20 cellular contexts compared by ENCODE assay signal in genomic region chr6:159875194-159875593, GRCh38. TPM values are rescaled to one million over a fixed set of nuclear protein-coding genes. Genes with fewer than 3 reads are reported as not detected.
DNase-seq lines count a peak whose midpoint lies in the region; ATAC-seq and TF ChIP-seq lines count a peak whose summit lies in the region.
"Had no signal": no experiment of that assay in that cellular context is flagged by ENCODE, and none has a peak within 500 bp of the region (broad histone marks: within the 10 kb centered on the region; RNA-seq: fewer than 3 reads in every experiment).

No MANE protein-coding gene starts in this region.

- peaks cover 12% of the 10 kb centered on the region; the same call in 2 of the 3 replicates for H3K4me1 Mint-ChIP-seq in GM23338

- H3K79me2 ChIP-seq in GM23338 (replicated peaks; ENCODE audit: insufficient read depth), result no peaks in the 10 kb centered on the region

- H3K27me3 ChIP-seq in GM23338 (ENCODE audit: insufficient read depth), result no peaks in the 10 kb centered on the region
- H3K27me3 ChIP-seq: colonic mucosa had no signal

- H3K27ac Mint-ChIP-seq in GM23338, result peak overlapping the region; percentile 2; the same call in 1 of the 2 replicates
- H3K27ac Mint-ChIP-seq: activated CD8-positive, alpha-beta memory T cell treated with anti-CD3 and anti-CD28 coated beads, Interleukin-2, amount 10 ng/mL, durations not matched to agents 7 days and 5 days had no signal

- H3K4me1 ChIP-seq in GM23338 (ENCODE audit: insufficient read depth), result peaks cover 6% of the 10 kb centered on the region
- H3K4me1 ChIP-seq: colonic mucosa had no signal

- H2AFZ ChIP-seq in GM23338, result no peak overlapping the region

- DNase-seq in DMS53 (lab: John Stamatoyannopoulos, UW) (peak; percentile 22), GM23338 (ENCODE audit: low spot score) (peak; percentile 67), NCI-H2029 treated with DMSO at 0.1 percent for 48 hours (lab: John Stamatoyannopoulos, UW) (peak; percentile 37), iPS DF 19.7 (ENCODE audit: low read depth, low spot score) (peak; percentile 30), NCI-H2227 treated with DMSO at 0.1 percent for 48 hours (lab: John Stamatoyannopoulos, UW) (no peak), A172 (ENCODE audit: low spot score) (no peak)
- DNase-seq: activated CD8-positive, alpha-beta memory T cell treated with anti-CD3 and anti-CD28 coated beads, Interleukin-2, amount 10 ng/mL, durations not matched to agents 7 days and 5 days; activated gamma-delta T cell treated with Interleukin-2 at 50 U/mL for 16 hours; AML-193; colonic mucosa; DMS79 treated with DMSO at 0.1 percent for 48 hours; left colon; NCI-H1930; PC-3 had no signal

- no peaks in the 10 kb centered on the region for H3K36me3 Mint-ChIP-seq in GM23338 (ENCODE audit: low read depth)
- H3K36me3 Mint-ChIP-seq: activated CD8-positive, alpha-beta memory T cell treated with anti-CD3 and anti-CD28 coated beads, Interleukin-2, amount 10 ng/mL, durations not matched to agents 7 days and 5 days had no signal

- no peak overlapping the region for H3K4me3 Mint-ChIP-seq in GM23338
- H3K4me3 Mint-ChIP-seq: activated CD8-positive, alpha-beta memory T cell treated with anti-CD3 and anti-CD28 coated beads, Interleukin-2, amount 10 ng/mL, durations not matched to agents 7 days and 5 days had no signal

- ATAC-seq in GM23338 (peak; percentile 99), GM21515 (IDR thresholded peaks at IDR 0.05; ENCODE audit: unreplicated experiment) (no peak), GM21528 (IDR thresholded peaks at IDR 0.05; ENCODE audit: low FRiP score, unreplicated experiment) (no peak)
- ATAC-seq: activated CD8-positive, alpha-beta memory T cell treated with anti-CD3 and anti-CD28 coated beads, Interleukin-2, amount 10 ng/mL, durations not matched to agents 7 days and 5 days; left colon; PC-3; SK-N-SH treated with all-trans-retinoic acid at 6 μM for 48 hours had no signal

- peaks cover 3% of the 10 kb centered on the region; the same call in 1 of the 3 replicates for H3K9me3 Mint-ChIP-seq in GM23338

- H3K4me2 ChIP-seq in GM23338, result no peak overlapping the region

- H3F3A ChIP-seq in GM23338 (replicated peaks; ENCODE audit: low read depth), result no peaks in the 10 kb centered on the region

- peaks cover 5% of the 10 kb centered on the region for H3K27me3 Mint-ChIP-seq in GM23338 (ENCODE audit: insufficient read depth, low read depth, poor library complexity)

- H3K4me3 ChIP-seq in GM23338, result no peak overlapping the region
- H3K4me3 ChIP-seq: colonic mucosa had no signal

- H3K9me2 ChIP-seq in GM23338 (ENCODE audit: insufficient read depth), result peaks cover 15% of the 10 kb centered on the region; the same call in 1 of the 2 replicates

- H3K27ac ChIP-seq in GM23338 (ENCODE audit: low read depth), result no peak overlapping the region
- H3K27ac ChIP-seq: colonic mucosa, epithelial cell of prostate, HL-60 had no signal

- no peaks in the 10 kb centered on the region for H3K36me3 ChIP-seq in GM23338 (ENCODE audit: insufficient read depth)
- H3K36me3 ChIP-seq: colonic mucosa had no signal

- H4K20me1 ChIP-seq in GM23338 (replicated peaks; ENCODE audit: insufficient read depth), result no peaks in the 10 kb centered on the region

- TF ChIP-seq CTCF in GM23338 (conservative IDR thresholded peaks at IDR 0.05; ENCODE audit: low read depth in 2 of 2), result no peak

TF ChIP-seq in GM23338, 12 proteins besides CTCF, POLR2A, EP300 and RAD21:
- TF ChIP-seq, protein P1, sequence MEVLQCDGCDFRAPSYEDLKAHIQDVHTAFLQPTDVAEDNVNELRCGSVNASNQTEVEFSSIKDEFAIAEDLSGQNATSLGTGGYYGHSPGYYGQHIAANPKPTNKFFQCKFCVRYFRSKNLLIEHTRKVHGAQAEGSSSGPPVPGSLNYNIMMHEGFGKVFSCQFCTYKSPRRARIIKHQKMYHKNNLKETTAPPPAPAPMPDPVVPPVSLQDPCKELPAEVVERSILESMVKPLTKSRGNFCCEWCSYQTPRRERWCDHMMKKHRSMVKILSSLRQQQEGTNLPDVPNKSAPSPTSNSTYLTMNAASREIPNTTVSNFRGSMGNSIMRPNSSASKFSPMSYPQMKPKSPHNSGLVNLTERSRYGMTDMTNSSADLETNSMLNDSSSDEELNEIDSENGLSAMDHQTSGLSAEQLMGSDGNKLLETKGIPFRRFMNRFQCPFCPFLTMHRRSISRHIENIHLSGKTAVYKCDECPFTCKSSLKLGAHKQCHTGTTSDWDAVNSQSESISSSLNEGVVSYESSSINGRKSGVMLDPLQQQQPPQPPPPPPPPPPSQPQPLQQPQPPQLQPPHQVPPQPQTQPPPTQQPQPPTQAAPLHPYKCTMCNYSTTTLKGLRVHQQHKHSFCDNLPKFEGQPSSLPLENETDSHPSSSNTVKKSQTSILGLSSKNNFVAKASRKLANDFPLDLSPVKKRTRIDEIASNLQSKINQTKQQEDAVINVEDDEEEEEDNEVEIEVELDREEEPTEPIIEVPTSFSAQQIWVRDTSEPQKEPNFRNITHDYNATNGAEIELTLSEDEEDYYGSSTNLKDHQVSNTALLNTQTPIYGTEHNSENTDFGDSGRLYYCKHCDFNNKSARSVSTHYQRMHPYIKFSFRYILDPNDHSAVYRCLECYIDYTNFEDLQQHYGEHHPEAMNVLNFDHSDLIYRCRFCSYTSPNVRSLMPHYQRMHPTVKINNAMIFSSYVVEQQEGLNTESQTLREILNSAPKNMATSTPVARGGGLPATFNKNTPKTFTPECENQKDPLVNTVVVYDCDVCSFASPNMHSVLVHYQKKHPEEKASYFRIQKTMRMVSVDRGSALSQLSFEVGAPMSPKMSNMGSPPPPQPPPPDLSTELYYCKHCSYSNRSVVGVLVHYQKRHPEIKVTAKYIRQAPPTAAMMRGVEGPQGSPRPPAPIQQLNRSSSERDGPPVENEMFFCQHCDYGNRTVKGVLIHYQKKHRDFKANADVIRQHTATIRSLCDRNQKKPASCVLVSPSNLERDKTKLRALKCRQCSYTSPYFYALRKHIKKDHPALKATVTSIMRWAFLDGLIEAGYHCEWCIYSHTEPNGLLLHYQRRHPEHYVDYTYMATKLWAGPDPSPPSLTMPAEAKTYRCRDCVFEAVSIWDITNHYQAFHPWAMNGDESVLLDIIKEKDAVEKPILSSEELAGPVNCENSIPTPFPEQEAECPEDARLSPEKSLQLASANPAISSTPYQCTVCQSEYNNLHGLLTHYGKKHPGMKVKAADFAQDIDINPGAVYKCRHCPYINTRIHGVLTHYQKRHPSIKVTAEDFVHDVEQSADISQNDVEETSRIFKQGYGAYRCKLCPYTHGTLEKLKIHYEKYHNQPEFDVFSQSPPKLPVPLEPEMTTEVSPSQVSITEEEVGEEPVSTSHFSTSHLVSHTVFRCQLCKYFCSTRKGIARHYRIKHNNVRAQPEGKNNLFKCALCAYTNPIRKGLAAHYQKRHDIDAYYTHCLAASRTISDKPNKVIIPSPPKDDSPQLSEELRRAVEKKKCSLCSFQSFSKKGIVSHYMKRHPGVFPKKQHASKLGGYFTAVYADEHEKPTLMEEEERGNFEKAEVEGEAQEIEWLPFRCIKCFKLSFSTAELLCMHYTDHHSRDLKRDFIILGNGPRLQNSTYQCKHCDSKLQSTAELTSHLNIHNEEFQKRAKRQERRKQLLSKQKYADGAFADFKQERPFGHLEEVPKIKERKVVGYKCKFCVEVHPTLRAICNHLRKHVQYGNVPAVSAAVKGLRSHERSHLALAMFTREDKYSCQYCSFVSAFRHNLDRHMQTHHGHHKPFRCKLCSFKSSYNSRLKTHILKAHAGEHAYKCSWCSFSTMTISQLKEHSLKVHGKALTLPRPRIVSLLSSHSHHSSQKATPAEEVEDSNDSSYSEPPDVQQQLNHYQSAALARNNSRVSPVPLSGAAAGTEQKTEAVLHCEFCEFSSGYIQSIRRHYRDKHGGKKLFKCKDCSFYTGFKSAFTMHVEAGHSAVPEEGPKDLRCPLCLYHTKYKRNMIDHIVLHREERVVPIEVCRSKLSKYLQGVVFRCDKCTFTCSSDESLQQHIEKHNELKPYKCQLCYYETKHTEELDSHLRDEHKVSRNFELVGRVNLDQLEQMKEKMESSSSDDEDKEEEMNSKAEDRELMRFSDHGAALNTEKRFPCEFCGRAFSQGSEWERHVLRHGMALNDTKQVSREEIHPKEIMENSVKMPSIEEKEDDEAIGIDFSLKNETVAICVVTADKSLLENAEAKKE (CRISPR knock-in tag; IDR thresholded peaks at IDR 0.05), result 0 out of 2 replicates have a peak, but pooled peaks have one; percentile 48
- TF ChIP-seq EZH2phosphoT487 (IDR thresholded peaks at IDR 0.05; ENCODE audit: unreplicated experiment), result no peak

RNA-seq across cellular contexts. Expression of gene MAS1, which starts 15.6 kb away (rescaled TPM):
- 0.03 and 0.08 TPM in 2 replicates for total RNA-seq in GM23338 (2014; rRNA removed; shearing (Covaris generic))
- polyA plus RNA-seq in GM23338 (2016; fragmentation: Nextera tagmentation; extraction: Ambion mirVana), result not detected in 2 replicates
- total RNA-seq in A172 (2014; rRNA removed; shearing (Covaris generic)), result not detected in 2 replicates
- total RNA-seq: activated CD8-positive, alpha-beta memory T cell treated with anti-CD3 and anti-CD28 coated beads, Interleukin-2, amount 10 ng/mL, durations not matched to agents 7 days and 5 days; astrocyte; colonic mucosa; left colon; PC-3 had no signal

Comparison
In these comparisons a context has a peak if more than half of its experiments do, and no peak if none do; other contexts are left out.
1. DNase-seq: peak in DMS53 (single experiment), GM23338 (single experiment), NCI-H2029 treated with DMSO at 0.1 percent for 48 hours (single experiment) and iPS DF 19.7 (single experiment); none in NCI-H2227 treated with DMSO at 0.1 percent for 48 hours (single experiment) and A172 (single experiment).